In genomic region chr2:20051518-20052228, GRCh38 we compare ENCODE assay signal across 1 cellular context.
TF ChIP-seq lines count a peak whose summit lies in the region.

Gene LAPTM4A (minus strand): TSS chr2:20051628. CDS start chr2:20051520, 108 bp downstream.

TF ChIP-seq in HepG2, 621 proteins besides CTCF, POLR2A, EP300 and RAD21 (continued from another document and continues in another):
- TF ChIP-seq ATF7-NPFF (CRISPR knock-in tag; IDR thresholded peaks at IDR 0.05; ENCODE audit: low read depth) (peak; percentile 70), DZIP1 (CRISPR knock-in tag; IDR thresholded peaks at IDR 0.05) (0 out of 2 replicates have a peak, but pooled peaks have one; percentile 64), ZNF432 (CRISPR knock-in tag; IDR thresholded peaks at IDR 0.05; ENCODE audit: borderline replicate concordance) (no peak), DNMT1 (CRISPR knock-in tag; IDR thresholded peaks at IDR 0.05) (peak; percentile 48; the same call in 1 of the 2 replicates), ZNF703 (CRISPR knock-in tag; IDR thresholded peaks at IDR 0.05; ENCODE audit: borderline replicate concordance) (no peak; the same call in 1 of the 2 replicates), GATA4 (IDR thresholded peaks at IDR 0.05; ENCODE audit: borderline replicate concordance, low read depth) (no peak; the same call in 1 of the 2 replicates), ZNF275 (CRISPR knock-in tag; IDR thresholded peaks at IDR 0.05; ENCODE audit: borderline replicate concordance) (peak; percentile 68; the same call in 1 of the 2 replicates), MZF1 (CRISPR knock-in tag; IDR thresholded peaks at IDR 0.05; ENCODE audit: borderline replicate concordance) (no peak), SAFB2 (CRISPR knock-in tag; IDR thresholded peaks at IDR 0.05; ENCODE audit: borderline replicate concordance, low read depth) (peak; percentile 96), THYN1 (CRISPR knock-in tag; IDR thresholded peaks at IDR 0.05; ENCODE audit: borderline replicate concordance, low read depth) (no peak), ZNF629 (CRISPR knock-in tag; conservative IDR thresholded peaks at IDR 0.05) (no peak; the same call in 1 of the 2 replicates), DBP (CRISPR knock-in tag; IDR thresholded peaks at IDR 0.05; ENCODE audit: not compliant biosample characterization) (no peak), SRSF1 (optimal IDR thresholded peaks at IDR 0.05; ENCODE audit: low read depth, low read length) (peak; percentile 78), ELF1 (CRISPR knock-in tag; IDR thresholded peaks at IDR 0.05) (peak; percentile 67), ZNF782 (CRISPR knock-in tag; IDR thresholded peaks at IDR 0.05; ENCODE audit: borderline replicate concordance) (peak; percentile 69; the same call in 1 of the 2 replicates), SATB2 (CRISPR knock-in tag; IDR thresholded peaks at IDR 0.05) (no peak), ZNF331 (CRISPR knock-in tag; IDR thresholded peaks at IDR 0.05) (peak; percentile 88), ZBTB14 (CRISPR knock-in tag; IDR thresholded peaks at IDR 0.05) (no peak; the same call in 1 of the 2 replicates), ZNF691 (CRISPR knock-in tag; IDR thresholded peaks at IDR 0.05; ENCODE audit: borderline replicate concordance, low read depth) (peak; percentile 12; the same call in 1 of the 2 replicates), MTA1 (CRISPR knock-in tag; IDR thresholded peaks at IDR 0.05; ENCODE audit: borderline replicate concordance) (peak; percentile 50; the same call in 1 of the 2 replicates), ZNF766 (CRISPR knock-in tag; IDR thresholded peaks at IDR 0.05; ENCODE audit: borderline replicate concordance) (peak; percentile 59; the same call in 1 of the 2 replicates), BRCA1 (CRISPR knock-in tag; IDR thresholded peaks at IDR 0.05) (no peak), ZNF205 (CRISPR knock-in tag; IDR thresholded peaks at IDR 0.05) (peak; percentile 87), ZNF83 (CRISPR knock-in tag; IDR thresholded peaks at IDR 0.05; ENCODE audit: borderline replicate concordance) (0 out of 2 replicates have a peak, but pooled peaks have one; percentile 47), GATAD2A (CRISPR knock-in tag; IDR thresholded peaks at IDR 0.05) (peak; percentile 78), ZNF18 (CRISPR knock-in tag; IDR thresholded peaks at IDR 0.05; ENCODE audit: insufficient replicate concordance) (peak; percentile 74), IKZF4 (CRISPR knock-in tag; IDR thresholded peaks at IDR 0.05; ENCODE audit: borderline replicate concordance, low read depth, not compliant biosample characterization) (no peak), ESRRA (CRISPR knock-in tag; IDR thresholded peaks at IDR 0.05; ENCODE audit: low read depth) (no peak; the same call in 1 of the 2 replicates), ZNF709 (CRISPR knock-in tag; IDR thresholded peaks at IDR 0.05) (peak; percentile 80; the same call in 1 of the 2 replicates), CREB1 (IDR thresholded peaks at IDR 0.05) (peak; percentile 88), CREB1 (CRISPR knock-in tag; IDR thresholded peaks at IDR 0.05) (peak; percentile 96), ZNF225 (CRISPR knock-in tag; IDR thresholded peaks at IDR 0.05) (peak; percentile 97), MTERF4 (CRISPR knock-in tag; IDR thresholded peaks at IDR 0.05) (no peak; the same call in 1 of the 2 replicates), GPN1 (CRISPR knock-in tag; IDR thresholded peaks at IDR 0.05; ENCODE audit: borderline replicate concordance) (no peak; the same call in 1 of the 2 replicates), HNRNPLL (IDR thresholded peaks at IDR 0.05; ENCODE audit: low read depth, low read length, poor library complexity, severe bottlenecking) (peak; percentile 99), JARID2 (CRISPR knock-in tag; IDR thresholded peaks at IDR 0.05; ENCODE audit: insufficient replicate concordance) (no peak), ZNF724P (CRISPR knock-in tag; IDR thresholded peaks at IDR 0.05; ENCODE audit: borderline replicate concordance) (peak; percentile 92; the same call in 1 of the 2 replicates), TCF7 (IDR thresholded peaks at IDR 0.05; ENCODE audit: low read depth) (0 out of 2 replicates have a peak, but pooled peaks have one; percentile 13), MXD3 (CRISPR knock-in tag; IDR thresholded peaks at IDR 0.05) (peak; percentile 49; the same call in 1 of the 2 replicates), PHF5A (CRISPR knock-in tag; IDR thresholded peaks at IDR 0.05; ENCODE audit: low read depth, unreplicated experiment) (peak; percentile 17), GFI1 (CRISPR knock-in tag; IDR thresholded peaks at IDR 0.05; ENCODE audit: borderline replicate concordance) (peak; percentile 99), HES4 (CRISPR knock-in tag; IDR thresholded peaks at IDR 0.05; ENCODE audit: borderline replicate concordance) (peak; percentile 79), ZNF296 (CRISPR knock-in tag; conservative IDR thresholded peaks at IDR 0.05) (no peak), ZFAT (CRISPR knock-in tag; conservative IDR thresholded peaks at IDR 0.05) (no peak), KLF16 (CRISPR knock-in tag; IDR thresholded peaks at IDR 0.05) (peak in 1 of 2 experiments; percentile 88; a peak in 2 of 4 replicates), LBX2 (CRISPR knock-in tag; IDR thresholded peaks at IDR 0.05; ENCODE audit: borderline replicate concordance) (0 out of 2 replicates have a peak, but pooled peaks have one; percentile 15), RFXANK (CRISPR knock-in tag; IDR thresholded peaks at IDR 0.05) (peak; percentile 6; the same call in 1 of the 2 replicates), KAT7 (CRISPR knock-in tag; IDR thresholded peaks at IDR 0.05; ENCODE audit: borderline replicate concordance) (no peak), FOXK1 (CRISPR knock-in tag; IDR thresholded peaks at IDR 0.05; ENCODE audit: borderline replicate concordance, low read depth) (peak; percentile 64; the same call in 1 of the 2 replicates), RNF2 (conservative IDR thresholded peaks at IDR 0.05; ENCODE audit: low read depth) (peak; percentile 87), XBP1 (CRISPR knock-in tag; IDR thresholded peaks at IDR 0.05) (no peak), POGZ (CRISPR knock-in tag; IDR thresholded peaks at IDR 0.05) (peak; percentile 71), DMTF1 (CRISPR knock-in tag; IDR thresholded peaks at IDR 0.05) (peak; percentile 88), ZNF841 (CRISPR knock-in tag; IDR thresholded peaks at IDR 0.05; ENCODE audit: borderline replicate concordance) (no peak), THAP8 (CRISPR knock-in tag; IDR thresholded peaks at IDR 0.05; ENCODE audit: borderline replicate concordance) (peak; percentile 96; the same call in 1 of the 2 replicates), SRSF4 (IDR thresholded peaks at IDR 0.05; ENCODE audit: low read depth, low read length, poor library complexity, severe bottlenecking) (no peak), ZSCAN30 (CRISPR knock-in tag; IDR thresholded peaks at IDR 0.05) (no peak), MTF2 (CRISPR knock-in tag; IDR thresholded peaks at IDR 0.05; ENCODE audit: borderline replicate concordance) (peak; percentile 83; the same call in 1 of the 2 replicates), U2AF2 (IDR thresholded peaks at IDR 0.05; ENCODE audit: low read depth, low read length) (no peak)
